Comparison of ENCODE assay signal across 12 cellular contexts in the genomic region with DNA sequence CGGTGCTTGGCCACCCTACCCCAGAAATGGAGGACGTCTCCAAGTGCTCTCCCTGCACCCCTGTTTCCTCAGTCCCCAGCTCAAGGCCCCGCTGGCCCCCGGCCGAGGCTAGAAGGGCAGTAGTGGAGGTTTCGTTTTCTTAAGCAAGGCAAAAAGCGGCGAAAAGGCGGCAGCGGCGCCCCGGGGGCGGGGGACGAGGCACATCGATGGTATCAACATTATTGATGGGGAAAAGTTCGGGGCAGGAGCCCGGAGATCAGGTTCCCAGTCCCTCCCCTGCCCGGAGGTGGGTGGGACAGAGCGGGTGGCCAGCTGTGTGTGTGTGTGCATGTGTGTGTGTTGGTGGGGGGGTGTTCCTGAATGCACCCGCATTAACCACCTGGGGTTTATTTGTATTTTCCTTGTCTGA. TPM values are rescaled to one million over a fixed set of nuclear protein-coding genes. Genes with fewer than 3 reads are reported as not detected.
DNase-seq lines count a peak whose midpoint lies in the region; ATAC-seq, FAIRE-seq and TF ChIP-seq lines count a peak whose summit lies in the region.
"Had no signal": no experiment of that assay in that cellular context is flagged by ENCODE, and none has a peak within 500 bp of the region (broad histone marks: within the 10 kb centered on the region; RNA-seq: fewer than 3 reads in every experiment).

No MANE protein-coding gene starts in this region.

- no peak overlapping the region for H3T11ph ChIP-seq in H9 (ENCODE audit: low read length)

- peaks cover 44% of the 10 kb centered on the region for H3K23me2 ChIP-seq in H9 (ENCODE audit: insufficient read length, low read depth, low read length, poor library complexity, severe bottlenecking)

- H3K9ac ChIP-seq in H9 (ENCODE audit: extremely low read depth, insufficient read length, low read length), result no peak overlapping the region
- H3K9ac ChIP-seq in kidney (ENCODE audit: low read length in 2 of 2), result peak overlapping the region; percentile 65 to 98

- no peak overlapping the region for H3K56ac ChIP-seq in H9 (ENCODE audit: insufficient read length, low read depth, low read length)

- no peak overlapping the region for H2BK5ac ChIP-seq in H9 (ENCODE audit: insufficient read length, low read length)

- H3K4me1 Mint-ChIP-seq in H9, result peaks cover 49 to 52% of the 10 kb centered on the region in 2 experiments
- no peaks in the 10 kb centered on the region for H3K4me1 Mint-ChIP-seq in stimulated activated memory B cell treated with anti-CD40 and anti-IgM and Interleukin-4, amounts not matched to agents 10 μg/mL and 1 μg/mL and 100 μg/mL, for 72 hours
- H3K4me1 Mint-ChIP-seq: activated B cell treated with CpG ODN at 0.5 μM for 24 hours had no signal

- H3K79me2 ChIP-seq in H9 (ENCODE audit: insufficient read depth, low read length), result peaks cover 3% of the 10 kb centered on the region; the same call in 1 of the 2 replicates

- no peak overlapping the region for H2BK20ac ChIP-seq in H9 (ENCODE audit: low read depth, low read length, poor library complexity, severe bottlenecking)

- peaks cover 28% of the 10 kb centered on the region; the same call in 1 of the 2 replicates for H3K27me3 ChIP-seq in H9 (ENCODE audit: insufficient read depth, low read length)

- FAIRE-seq in kidney (lab: Jason Lieb, UNC), result no peak

- WGBS in H9 (ENCODE audit: extremely low coverage, insufficient read length, low lambda C conversion rate), result no CpG with 5 or more reads among the region's 20 CpGs

- no peak overlapping the region for H4K5ac ChIP-seq in H9 (ENCODE audit: insufficient read length, low read depth, low read length)

- DNase-seq in H9 (peak; percentile 49), astrocyte of the cerebellum (ENCODE audit: low read depth) (no peak), kidney (peak; percentile 79), NCI-H1694 treated with DMSO at 0.1 percent for 48 hours (lab: John Stamatoyannopoulos, UW) (no peak), SK-N-DZ (ENCODE audit: low spot score) (no peak), HuH-7.5 (ENCODE audit: low spot score) (no peak)
- DNase-seq: activated B cell treated with CpG ODN at 0.5 μM for 24 hours; NK-92 treated with Interleukin-12 subunit alpha and Interleukin-12 subunit beta, amount 100 ng/mL, for 24 hours; stimulated activated naive CD4-positive, alpha-beta T cell treated with Interleukin-2 at 50 U/mL for 16 hours had no signal

- no peak overlapping the region for H4K8ac ChIP-seq in H9 (replicated peaks; ENCODE audit: insufficient read length, low read depth, low read length)

- H4K91ac ChIP-seq in H9 (ENCODE audit: insufficient read length, low read depth, low read length), result no peak overlapping the region

- H2BK120ac ChIP-seq in H9 (ENCODE audit: low read depth, low read length, poor library complexity, severe bottlenecking), result no peak overlapping the region

- H3K27ac Mint-ChIP-seq in H9, result peak overlapping the region in 2 of 3 experiments; percentile 86 to 90; a peak in 4 of 7 replicates
- no peak overlapping the region for H3K27ac Mint-ChIP-seq in stimulated activated memory B cell treated with anti-CD40 and anti-IgM and Interleukin-4, amounts not matched to agents 10 μg/mL and 1 μg/mL and 100 μg/mL, for 72 hours
- H3K27ac Mint-ChIP-seq: activated B cell treated with CpG ODN at 0.5 μM for 24 hours; activated naive CD4-positive, alpha-beta T cell treated with anti-CD3 and anti-CD28 coated beads, Interleukin-2, amount 50 U/mL, for 72 hours had no signal

- no peak overlapping the region for H2AK5ac ChIP-seq in H9 (ENCODE audit: insufficient read length, low read length)

- no peak overlapping the region for H2BK15ac ChIP-seq in H9 (ENCODE audit: low read depth, low read length)

- no peaks in the 10 kb centered on the region for H4K20me1 ChIP-seq in H9 (ENCODE audit: control insufficient read depth, insufficient read depth, insufficient read length)

- H3K27ac ChIP-seq in H9 (ENCODE audit: insufficient read length, low read depth, low read length), result no peak overlapping the region
- H3K27ac ChIP-seq in kidney (ENCODE audit: low read depth in 2 of 2, low read length in 2 of 2), result peak overlapping the region; percentile 94 to 97

- no peak overlapping the region for H3K23ac ChIP-seq in H9 (ENCODE audit: insufficient read length, low read depth, low read length)

- H3K4me1 ChIP-seq in H9 (ENCODE audit: insufficient read depth, low read length) (peaks cover 7% of the 10 kb centered on the region; the same call in 1 of the 2 replicates), kidney (ENCODE audit: control insufficient read depth in 1 of 2, insufficient read depth in 1 of 2, low read depth in 1 of 2, low read length in 2 of 2) (peaks cover 6 to 11% of the 10 kb centered on the region in 2 donors)

- peak overlapping the region; percentile 16 for H3K4me3 ChIP-seq in astrocyte of the cerebellum (ENCODE audit: low read depth, low read length)
- peak overlapping the region; percentile 41 to 87 for H3K4me3 ChIP-seq in kidney (ENCODE audit: low read length in 2 of 2)

- peak overlapping the region; percentile 82 for H3K4me2 ChIP-seq in H9 (ENCODE audit: insufficient read depth, insufficient read length, low read length)

- in situ Hi-C loops in astrocyte of the cerebellum (cut with HindIII; ENCODE audit: low sequenced_read_pairs), result no loop called here

- H3K27me3 Mint-ChIP-seq in H9 (ENCODE audit: low read depth), result peaks cover 58% of the 10 kb centered on the region
- peaks cover 72% of the 10 kb centered on the region for H3K27me3 Mint-ChIP-seq in stimulated activated memory B cell treated with anti-CD40 and anti-IgM and Interleukin-4, amounts not matched to agents 10 μg/mL and 1 μg/mL and 100 μg/mL, for 72 hours

- peak overlapping the region; percentile 78 to 87 for H3K4me3 Mint-ChIP-seq in H9
- peak overlapping the region; percentile 21 for H3K4me3 Mint-ChIP-seq in stimulated activated memory B cell treated with anti-CD40 and anti-IgM and Interleukin-4, amounts not matched to agents 10 μg/mL and 1 μg/mL and 100 μg/mL, for 72 hours
- H3K4me3 Mint-ChIP-seq: activated B cell treated with CpG ODN at 0.5 μM for 24 hours had no signal

- no peaks in the 10 kb centered on the region for H3K9me3 ChIP-seq in H9 (ENCODE audit: control insufficient read depth, low read depth, low read length)
- H3K9me3 ChIP-seq in kidney (ENCODE audit: control insufficient read depth in 1 of 2, low read length in 2 of 2), result no peaks in the 10 kb centered on the region

- no peaks in the 10 kb centered on the region for H3K79me1 ChIP-seq in H9 (ENCODE audit: insufficient read depth, low read depth, low read length, poor library complexity, severe bottlenecking)

- no peak overlapping the region for H3K18ac ChIP-seq in H9 (ENCODE audit: insufficient read length, low read depth, low read length)

- intact Hi-C loops in kidney (cut with DNase I), result no loop called here

- no peak overlapping the region for H2AFZ ChIP-seq in H9 (ENCODE audit: low read length)

- ATAC-seq in stimulated activated memory B cell treated with anti-CD40 and anti-IgM and Interleukin-4, amounts not matched to agents 10 μg/mL and 1 μg/mL and 100 μg/mL, for 72 hours, result no peak
- ATAC-seq in GM21786 (IDR thresholded peaks at IDR 0.05; ENCODE audit: unreplicated experiment), result no peak
- ATAC-seq: activated naive CD4-positive, alpha-beta T cell treated with anti-CD3 and anti-CD28 coated beads, Interleukin-2, amount 50 U/mL, for 72 hours had no signal

- H3K14ac ChIP-seq in H9 (ENCODE audit: insufficient read depth, low read length), result peak overlapping the region; percentile 4; the same call in 1 of the 2 replicates

- no peak overlapping the region for H3K4ac ChIP-seq in H9 (ENCODE audit: low read depth, low read length)

- no peak for TF ChIP-seq CTCF in H9 (conservative IDR thresholded peaks at IDR 0.05)
- no peak for TF ChIP-seq CTCF in astrocyte of the cerebellum (IDR thresholded peaks at IDR 0.05; ENCODE audit: low read depth, low read length, missing control alignments)
- no peak for TF ChIP-seq CTCF in kidney (IDR thresholded peaks at IDR 0.05; ENCODE audit: borderline replicate concordance, extremely low read depth, insufficient read depth)

- H2BK12ac ChIP-seq in H9 (ENCODE audit: insufficient read length, low read depth, low read length), result no peak overlapping the region

- H3K9me3 Mint-ChIP-seq in H9, result peaks cover 0 to under 1% of the 10 kb centered on the region in 2 experiments; a peak in 2 of 5 replicates
- peaks cover 4% of the 10 kb centered on the region for H3K9me3 Mint-ChIP-seq in stimulated activated memory B cell treated with anti-CD40 and anti-IgM and Interleukin-4, amounts not matched to agents 10 μg/mL and 1 μg/mL and 100 μg/mL, for 72 hours
- H3K9me3 Mint-ChIP-seq: activated B cell treated with CpG ODN at 0.5 μM for 24 hours had no signal

- H3K36me3 ChIP-seq in kidney (ENCODE audit: control insufficient read depth in 1 of 2, insufficient read depth in 2 of 2, low read length in 2 of 2), result no peaks in the 10 kb centered on the region

- H3K36me3 Mint-ChIP-seq in H9 (ENCODE audit: insufficient read depth in 1 of 3, low read depth in 3 of 3), result peaks cover 0 to under 1% (median under 1%) of the 10 kb centered on the region in 3 experiments; a peak in 4 of 7 replicates
- peaks cover 10% of the 10 kb centered on the region for H3K36me3 Mint-ChIP-seq in stimulated activated memory B cell treated with anti-CD40 and anti-IgM and Interleukin-4, amounts not matched to agents 10 μg/mL and 1 μg/mL and 100 μg/mL, for 72 hours

RNA-seq across cellular contexts. Expression of a gene that starts 4.1 kb away (rescaled TPM):
- 87.6 and 101 TPM in 2 replicates for total RNA-seq in H9 (2021)
- 75.3 TPM for total RNA-seq in kidney
- polyA plus RNA-seq in kidney (ENCODE audit: insufficient read depth, low read depth, low replicate concordance), result 15.3 TPM
- 0.29 and 0.39 TPM in 2 replicates for polyA plus RNA-seq in SK-N-DZ (2014; cell fraction: cytosol; rRNA removed)
- 0.09 and 1.2 TPM in 2 replicates for polyA plus RNA-seq in SK-N-DZ (2014; cell fraction: nucleus; rRNA removed)
- total RNA-seq: activated B cell treated with CpG ODN at 0.5 μM for 24 hours; activated naive CD4-positive, alpha-beta T cell treated with anti-CD3 and anti-CD28 coated beads, Interleukin-2, amount 50 U/mL, for 72 hours had no signal

Comparison
In these comparisons a context has a peak if more than half of its experiments do, and no peak if none do; other contexts are left out.
1. DNase-seq: peak in H9 (single experiment) and kidney (single experiment); none in astrocyte of the cerebellum (single experiment), NCI-H1694 treated with DMSO at 0.1 percent for 48 hours (single experiment), SK-N-DZ (single experiment) and HuH-7.5 (single experiment).